Comparison of ENCODE assay signal across 8 cellular contexts in the genomic region with DNA sequence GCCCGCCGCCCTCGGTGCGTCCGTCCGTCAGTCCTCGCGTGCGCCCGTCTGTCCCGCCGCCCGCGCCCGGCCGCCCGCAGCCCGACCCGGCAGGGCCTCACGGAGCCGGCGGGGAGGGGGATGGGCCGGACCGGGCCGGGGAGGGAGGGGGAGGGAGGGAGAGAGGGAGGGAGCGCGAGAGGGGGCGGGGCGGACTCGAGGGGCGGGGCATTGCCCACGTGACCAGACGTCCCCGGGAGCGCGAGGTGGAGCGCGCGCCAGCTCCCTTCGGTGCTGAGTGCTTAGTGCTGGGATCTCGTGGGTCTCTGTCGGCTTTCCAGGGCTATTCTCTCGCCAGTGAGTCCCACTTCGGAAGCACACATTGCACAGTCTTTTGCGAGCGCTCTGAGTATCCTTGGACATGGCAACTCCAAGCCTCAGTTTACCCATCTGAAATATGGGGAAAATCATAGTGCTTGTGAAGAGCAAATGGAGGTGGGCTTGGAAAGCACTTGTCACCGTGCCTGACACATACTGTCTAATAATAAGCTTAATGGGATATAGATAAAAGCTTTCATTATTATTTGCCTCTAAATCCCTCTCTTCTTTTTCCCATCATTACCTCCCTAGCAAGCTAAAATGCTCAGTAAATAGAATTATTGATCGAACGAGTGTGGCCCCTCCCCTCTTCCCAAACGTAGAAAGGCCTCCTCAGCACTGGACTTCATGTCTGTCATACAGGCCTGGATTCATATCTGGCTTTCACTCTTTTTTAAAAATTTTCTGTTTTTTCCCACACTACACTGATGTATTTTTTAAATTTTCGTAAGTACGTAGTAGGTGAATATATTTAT. TPM values are rescaled to one million over a fixed set of nuclear protein-coding genes. Genes with fewer than 3 reads are reported as not detected.
A peak's percentile ranks its signal among the peaks of the same experiment; 100 is the strongest.
DNase-seq lines count a peak whose midpoint lies in the region; ATAC-seq and TF ChIP-seq lines count a peak whose summit lies in the region.

A gene (minus strand): TSS at position 122 of the 833 bp plus-strand sequence. CDS start 43,296 bp downstream, outside the sequence.

- peaks cover 10% of the 10 kb centered on the region; the same call in 1 of the 2 replicates for H4K20me1 ChIP-seq in OCI-LY7 (ENCODE audit: insufficient read depth, low read length)

- peak within 1 kb of the TSS; percentile 89 for H2AFZ ChIP-seq in OCI-LY7 (ENCODE audit: low read length)

- H3K4me1 ChIP-seq in OCI-LY7 (ENCODE audit: insufficient read depth, low read length, poor library complexity, severe bottlenecking) = peaks cover 18% of the 10 kb centered on the region

- TSS peak; percentile 95 for BruUV-seq in OCI-LY7 (replicated peaks; lab: Mats Ljungman, UMichigan)

- no peaks in the 10 kb centered on the region for H3K9me2 ChIP-seq in OCI-LY7 (ENCODE audit: insufficient read depth, low read length)

- ATAC-seq in GM21390 (IDR thresholded peaks at IDR 0.05; ENCODE audit: unreplicated experiment) = peak; percentile 42

- TF ChIP-seq CTCF in OCI-LY7 (conservative IDR thresholded peaks at IDR 0.05; ENCODE audit: low read length) = no peak

- peaks cover 31% of the 10 kb centered on the region for H3K79me2 ChIP-seq in OCI-LY7 (ENCODE audit: insufficient read depth, low read depth, low read length)

- H3K4me3 ChIP-seq in OCI-LY7 (ENCODE audit: low read depth, low read length, poor library complexity, severe bottlenecking) = peak within 1 kb of the TSS; percentile 84

- H3K36me3 ChIP-seq in OCI-LY7 (ENCODE audit: insufficient read depth, low read length) = no peaks in the 10 kb centered on the region

- DNase-seq in CMK (ENCODE audit: low read depth) (peak; percentile 65), HuH-7 (ENCODE audit: low spot score) (peak; percentile 91), OCI-LY7 (ENCODE audit: low spot score) (peak; percentile 85), activated T-cell treated with anti-CD3 and anti-CD28 coated beads for 4 hours (peak; percentile 86), epithelial cell of prostate (ENCODE audit: low read depth, low spot score) (no peak), mucosa of gallbladder (ENCODE audit: low spot score) (peak; percentile 89)
- peak; percentile 81 for DNase-seq in stimulated activated CD8-positive, alpha-beta memory T cell treated with anti-CD3 and anti-CD28 coated beads, Interleukin-4, amount 100 ng/mL, for 24 hours (ENCODE audit: low read depth)

- no peaks in the 10 kb centered on the region for H3K9me3 ChIP-seq in OCI-LY7 (ENCODE audit: low read length)

- intact Hi-C loops in OCI-LY7 (cut with micrococcal nuclease; ENCODE audit: unreplicated experiment) = no loop called here

- CTCF ChIA-PET in OCI-LY7 (lab: Charles Lee; ENCODE audit: unreplicated experiment) = no interaction called here

- H3K27ac ChIP-seq in OCI-LY7 (ENCODE audit: low read depth, low read length, poor library complexity, severe bottlenecking) (peak within 1 kb of the TSS; percentile 61), epithelial cell of prostate (peak within 1 kb of the TSS; percentile 86)

- peak within 1 kb of the TSS; percentile 91 for H3K4me2 ChIP-seq in OCI-LY7 (ENCODE audit: low read length)

- POLR2A ChIA-PET in OCI-LY7 (lab: Charles Lee) = interaction anchor here (0.5 to 0.7 kb wide), 2 partner anchors 99 to 259 kb away, joined by 3 to 4 read pairs; no protein-coding TSS in a partner anchor

RNA-seq across cellular contexts. Expression of the gene that starts here (rescaled TPM):
- total RNA-seq in OCI-LY7 (2014; rRNA removed; shearing (Covaris generic)) = 8.8 and 13.1 TPM in 2 replicates
- total RNA-seq in OCI-LY7 (2022) (24.4 and 26.5 TPM in 2 replicates), mucosa of gallbladder (33.5 TPM)
